Comparison of ENCODE assay signal across 9 cellular contexts in the genomic region with DNA sequence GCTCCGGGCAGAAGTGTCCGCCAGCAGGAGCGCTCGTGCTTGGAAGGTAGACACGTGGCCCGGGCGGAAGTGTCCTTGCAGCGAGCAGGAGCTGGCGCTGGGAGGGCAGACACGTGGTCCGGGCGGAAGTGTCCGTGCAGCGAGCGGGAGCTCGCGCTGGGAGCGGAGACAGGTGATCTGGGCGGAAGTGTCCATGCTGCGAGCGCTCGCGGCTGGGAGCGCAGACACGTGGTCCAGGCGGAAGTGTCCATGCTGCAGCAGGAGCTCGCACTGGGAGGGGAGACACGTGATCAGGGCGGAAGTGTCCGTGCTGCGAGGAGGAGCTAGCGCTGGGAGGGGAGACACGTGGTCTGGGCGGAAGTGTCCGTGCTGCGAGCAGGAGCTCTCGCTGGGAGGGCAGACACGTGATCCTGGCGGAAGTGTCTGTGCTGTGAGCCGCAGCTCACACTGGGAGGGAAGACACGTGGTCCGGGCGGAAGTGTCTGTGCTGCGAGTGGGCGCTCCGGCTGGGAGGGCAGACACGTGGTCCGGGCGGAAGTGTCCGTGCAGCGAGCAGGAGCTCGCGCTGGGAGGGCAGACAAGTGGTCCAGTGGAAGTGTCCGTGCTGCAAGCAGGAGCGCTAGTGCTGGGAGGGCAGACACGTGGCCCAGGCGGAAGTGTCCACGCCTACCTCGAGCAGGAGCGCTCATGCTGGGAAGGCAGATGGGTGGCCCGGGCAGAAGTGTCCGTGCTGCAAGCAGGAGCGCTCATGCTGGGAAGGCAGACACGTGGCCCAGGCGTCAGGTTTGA. TPM values are rescaled to one million over a fixed set of nuclear protein-coding genes. Genes with fewer than 3 reads are reported as not detected.
DNase-seq lines count a peak whose midpoint lies in the region; ATAC-seq and TF ChIP-seq lines count a peak whose summit lies in the region.
"Had no signal": no experiment of that assay in that cellular context is flagged by ENCODE, and none has a peak within 500 bp of the region (broad histone marks: within the 10 kb centered on the region; RNA-seq: fewer than 3 reads in every experiment).

No MANE protein-coding gene starts in this region.

- H3K27me3 ChIP-seq in foreskin keratinocyte, result no peaks in the 10 kb centered on the region

- H3K4me1 ChIP-seq in foreskin keratinocyte, result no peaks in the 10 kb centered on the region
- H3K4me1 ChIP-seq: HAP-1 had no signal

- DNase-seq in DMS153 treated with DMSO at 0.1 percent for 48 hours (lab: John Stamatoyannopoulos, UW; ENCODE audit: unreplicated experiment) (peak; percentile 99), NCI-H2171 (lab: John Stamatoyannopoulos, UW) (peak; percentile 97), progenitor cell of endocrine pancreas (ENCODE audit: low spot score, unreplicated experiment) (no peak), DMS53 (lab: John Stamatoyannopoulos, UW) (no peak), foreskin keratinocyte (no peak)

- peak overlapping the region; percentile 87 for H3K27ac Mint-ChIP-seq in progenitor cell of endocrine pancreas

- no peaks in the 10 kb centered on the region for H3K27me3 Mint-ChIP-seq in progenitor cell of endocrine pancreas

- H3K36me3 Mint-ChIP-seq in progenitor cell of endocrine pancreas (ENCODE audit: insufficient read depth), result peaks cover 15% of the 10 kb centered on the region

- H3K9me3 Mint-ChIP-seq in progenitor cell of endocrine pancreas (ENCODE audit: low read depth), result no peaks in the 10 kb centered on the region

- ATAC-seq in HG02642 (IDR thresholded peaks at IDR 0.05; ENCODE audit: poor library complexity, unreplicated experiment) (no peak), foreskin keratinocyte (no peak), HG03097 (IDR thresholded peaks at IDR 0.05; ENCODE audit: low FRiP score, unreplicated experiment) (no peak)

- no peak overlapping the region for H3K4me3 Mint-ChIP-seq in progenitor cell of endocrine pancreas (ENCODE audit: low read depth)

- H3K4me1 Mint-ChIP-seq in progenitor cell of endocrine pancreas (ENCODE audit: low read depth), result peaks cover 14% of the 10 kb centered on the region

- TF ChIP-seq CTCF in progenitor cell of endocrine pancreas (IDR thresholded peaks at IDR 0.05; ENCODE audit: unreplicated experiment) (no peak), foreskin keratinocyte (conservative IDR thresholded peaks at IDR 0.05) (no peak)

- H3K27ac ChIP-seq in cingulate gyrus (ENCODE audit: low read depth, low read length), result peak overlapping the region; percentile 60
- no peak overlapping the region for H3K27ac ChIP-seq in foreskin keratinocyte

RNA-seq across cellular contexts. Expression of a gene that starts 41.1 kb away (rescaled TPM):
- total RNA-seq in progenitor cell of endocrine pancreas (51.6 and 54.2 TPM in 2 replicates), foreskin keratinocyte (13.9 and 21.7 TPM in 2 replicates)
- polyA plus RNA-seq in foreskin keratinocyte, result 15.0 and 25.2 TPM in 2 replicates

RNA-seq across cellular contexts. Expression of a gene that starts 41.6 kb away (rescaled TPM):
- 46.7 and 51.0 TPM in 2 replicates for total RNA-seq in progenitor cell of endocrine pancreas
- total RNA-seq in foreskin keratinocyte, result 40.4 and 42.4 TPM in 2 replicates
- polyA plus RNA-seq in foreskin keratinocyte, result 22.6 and 26.3 TPM in 2 replicates

Comparison
In these comparisons a context has a peak if more than half of its experiments do, and no peak if none do; other contexts are left out.
1. DNase-seq: peak in DMS153 treated with DMSO at 0.1 percent for 48 hours (single experiment) and NCI-H2171 (single experiment); none in progenitor cell of endocrine pancreas (single experiment), DMS53 (single experiment) and foreskin keratinocyte (0 of 2).